ENCODE assay signal across 8 cellular contexts in genomic region chr1:196355206-196355786, GRCh38.
DNase-seq lines count a peak whose midpoint lies in the region; ATAC-seq and TF ChIP-seq lines count a peak whose summit lies in the region.

No MANE protein-coding gene starts in this region.

- no peaks in the 10 kb centered on the region for H3K9me3 ChIP-seq in WERI-Rb-1 (ENCODE audit: severe bottlenecking)
- no peaks in the 10 kb centered on the region for H3K9me3 ChIP-seq in effector memory CD4-positive, alpha-beta T cell (ENCODE audit: control insufficient read depth, low read length)

- ATAC-seq in HG03095 (IDR thresholded peaks at IDR 0.05; ENCODE audit: unreplicated experiment) = no peak

- no peaks in the 10 kb centered on the region for H3K27me3 ChIP-seq in WERI-Rb-1 (ENCODE audit: insufficient read depth, low read depth, severe bottlenecking)
- H3K27me3 ChIP-seq in effector memory CD4-positive, alpha-beta T cell (replicated peaks; ENCODE audit: control insufficient read depth, insufficient read depth, low read length, poor library complexity, severe bottlenecking) = no peaks in the 10 kb centered on the region

- TF ChIP-seq CTCF in AG09319 (IDR thresholded peaks at IDR 0.05; ENCODE audit: low read depth, low read length) (peak; percentile 64), WERI-Rb-1 (IDR thresholded peaks at IDR 0.05; ENCODE audit: low read depth, low read length) (peak; percentile 40; the same call in 1 of the 2 replicates)

- no peaks in the 10 kb centered on the region for H3K4me1 ChIP-seq in effector memory CD4-positive, alpha-beta T cell (ENCODE audit: control insufficient read depth, insufficient read depth, low read length, poor library complexity, severe bottlenecking)

- H3K27ac ChIP-seq in WERI-Rb-1 (no peak overlapping the region), substantia nigra (ENCODE audit: low read depth, low read length, poor library complexity, severe bottlenecking) (no peak overlapping the region)
- H3K27ac ChIP-seq in effector memory CD4-positive, alpha-beta T cell (ENCODE audit: insufficient read depth, low read length, poor library complexity, severe bottlenecking) = no peak overlapping the region

- peak; percentile 5 for DNase-seq in AG09319 (ENCODE audit: extremely low read depth, low read depth)
- peak; percentile 63 for DNase-seq in HT-29 (ENCODE audit: low spot score)
- no peak for DNase-seq in WERI-Rb-1
- DNase-seq in left kidney (ENCODE audit: low read depth, low spot score) = peak; percentile 31
- DNase-seq in substantia nigra (lab: John Stamatoyannopoulos, UW) = no peak
- DNase-seq in stimulated activated CD4-positive, alpha-beta T cell treated with anti-CD3 and anti-CD28 coated beads, Interleukin-4, amount 100 ng/mL, for 24 hours = no peak
- no peak for DNase-seq in effector memory CD4-positive, alpha-beta T cell

- no peak overlapping the region for H3K4me3 ChIP-seq in WERI-Rb-1 (ENCODE audit: low read depth, low read length)
- H3K4me3 ChIP-seq in effector memory CD4-positive, alpha-beta T cell (ENCODE audit: insufficient read depth, low read depth, low read length, poor library complexity, severe bottlenecking) = no peak overlapping the region

- H3K36me3 ChIP-seq in WERI-Rb-1 = no peaks in the 10 kb centered on the region
- no peaks in the 10 kb centered on the region for H3K36me3 ChIP-seq in effector memory CD4-positive, alpha-beta T cell (ENCODE audit: control insufficient read depth, insufficient read depth, low read length)

Comparison
In these comparisons a context has a peak if more than half of its experiments do, and no peak if none do; other contexts are left out.
1. DNase-seq: peak in AG09319 (single experiment), HT-29 (single experiment) and left kidney (single experiment); none in WERI-Rb-1 (single experiment), substantia nigra (0 of 49), stimulated activated CD4-positive, alpha-beta T cell treated with anti-CD3 and anti-CD28 coated beads, Interleukin-4, amount 100 ng/mL, for 24 hours (single experiment) and effector memory CD4-positive, alpha-beta T cell (0 of 3).